Comparison of ENCODE assay signal across 16 cellular contexts in genomic region chr9:129078691-129079503, GRCh38. TPM values are rescaled to one million over a fixed set of nuclear protein-coding genes. Genes with fewer than 3 reads are reported as not detected.
DNase-seq lines count a peak whose midpoint lies in the region; ATAC-seq, FAIRE-seq and TF ChIP-seq lines count a peak whose summit lies in the region.
"Had no signal": no experiment of that assay in that cellular context is flagged by ENCODE, and none has a peak within 500 bp of the region (broad histone marks: within the 10 kb centered on the region; RNA-seq: fewer than 3 reads in every experiment).

No MANE protein-coding gene starts in this region.

- H3K27me3 Mint-ChIP-seq in Calu3 (ENCODE audit: unreplicated experiment) (no peaks in the 10 kb centered on the region), nephron progenitor cell (ENCODE audit: low read depth, poor library complexity) (no peaks in the 10 kb centered on the region)
- H3K27me3 Mint-ChIP-seq in effector memory CD8-positive, alpha-beta T cell: no peaks in the 10 kb centered on the region

- H3K9me3 ChIP-seq in OCI-LY7 (ENCODE audit: low read length): no peaks in the 10 kb centered on the region
- H3K9me3 ChIP-seq: gastrocnemius medialis, neutrophil, tibial nerve had no signal

- H3K36me3 ChIP-seq in OCI-LY7 (ENCODE audit: insufficient read depth, low read length): no peaks in the 10 kb centered on the region
- H3K36me3 ChIP-seq: gastrocnemius medialis, neutrophil had no signal

- no peak for TF ChIP-seq CTCF in Calu3 (IDR thresholded peaks at IDR 0.05; ENCODE audit: unreplicated experiment)
- TF ChIP-seq CTCF in OCI-LY7 (conservative IDR thresholded peaks at IDR 0.05; ENCODE audit: low read length): no peak
- no peak for TF ChIP-seq CTCF in nephron progenitor cell (IDR thresholded peaks at IDR 0.05)

- no peaks in the 10 kb centered on the region for H3K9me3 Mint-ChIP-seq in Calu3 (ENCODE audit: low read depth, unreplicated experiment)
- no peaks in the 10 kb centered on the region for H3K9me3 Mint-ChIP-seq in effector memory CD8-positive, alpha-beta T cell
- no peaks in the 10 kb centered on the region for H3K9me3 Mint-ChIP-seq in nephron progenitor cell

- H3K4me1 ChIP-seq in OCI-LY7 (ENCODE audit: insufficient read depth, low read length, poor library complexity, severe bottlenecking): peaks cover 16% of the 10 kb centered on the region

- peak overlapping the region; percentile 79 for H3K4me3 Mint-ChIP-seq in Calu3 (ENCODE audit: low read depth, unreplicated experiment)
- peak overlapping the region; percentile 89 to 95 for H3K4me3 Mint-ChIP-seq in effector memory CD8-positive, alpha-beta T cell
- H3K4me3 Mint-ChIP-seq in nephron progenitor cell: peak overlapping the region; percentile 92

- H3K9me2 ChIP-seq in OCI-LY7 (ENCODE audit: insufficient read depth, low read length): no peaks in the 10 kb centered on the region

- CTCF ChIA-PET in Calu3 (lab: Charles Lee): interaction anchor here (0.6 kb wide), 1 partner anchor 51 kb away, joined by 7 read pairs; the partner anchor contains the start of gene SH3GLB2
- CTCF ChIA-PET in OCI-LY7 (lab: Charles Lee; ENCODE audit: unreplicated experiment): no interaction called here

- FAIRE-seq in GM19239 (lab: Jason Lieb, UNC): no peak
- FAIRE-seq: kidney had no signal

- POLR2A ChIA-PET in OCI-LY7 (lab: Charles Lee): no interaction called here

- no peak for ATAC-seq in effector memory CD8-positive, alpha-beta T cell (replicated peaks)
- ATAC-seq: gastrocnemius medialis had no signal

- no peak overlapping the region for H3K27ac Mint-ChIP-seq in Calu3 (ENCODE audit: unreplicated experiment)
- no peak overlapping the region for H3K27ac Mint-ChIP-seq in effector memory CD8-positive, alpha-beta T cell
- no peak overlapping the region for H3K27ac Mint-ChIP-seq in nephron progenitor cell

- H3K4me1 Mint-ChIP-seq in Calu3 (ENCODE audit: low read depth, unreplicated experiment) (no peaks in the 10 kb centered on the region), nephron progenitor cell (peaks cover 35% of the 10 kb centered on the region)
- H3K4me1 Mint-ChIP-seq in effector memory CD8-positive, alpha-beta T cell (ENCODE audit: low read depth in 2 of 2): peaks cover 13 to 32% of the 10 kb centered on the region in 2 donors

- H4K20me1 ChIP-seq in OCI-LY7 (ENCODE audit: insufficient read depth, low read length): no peaks in the 10 kb centered on the region

- H3K4me3 ChIP-seq in OCI-LY7 (ENCODE audit: low read depth, low read length, poor library complexity, severe bottlenecking): no peak overlapping the region
- H3K4me3 ChIP-seq: gastrocnemius medialis, tibial nerve had no signal

- no peak overlapping the region for H2AFZ ChIP-seq in OCI-LY7 (ENCODE audit: low read length)

- BruUV-seq in Calu3 (replicated peaks; lab: Mats Ljungman, UMichigan) (no TSS peak), OCI-LY7 (replicated peaks; lab: Mats Ljungman, UMichigan) (no TSS peak)

- H3K36me3 Mint-ChIP-seq in Calu3 (ENCODE audit: insufficient read depth, unreplicated experiment) (peaks cover 31% of the 10 kb centered on the region), nephron progenitor cell (ENCODE audit: low read depth) (no peaks in the 10 kb centered on the region)
- peaks cover 14% of the 10 kb centered on the region for H3K36me3 Mint-ChIP-seq in effector memory CD8-positive, alpha-beta T cell (ENCODE audit: insufficient read depth)

- peak overlapping the region; percentile 12; the same call in 1 of the 2 replicates for H3K4me2 ChIP-seq in OCI-LY7 (ENCODE audit: low read length)

- no peak overlapping the region for H3K27ac ChIP-seq in OCI-LY7 (ENCODE audit: low read depth, low read length, poor library complexity, severe bottlenecking)
- H3K27ac ChIP-seq: gastrocnemius medialis, neutrophil, tibial nerve had no signal

- no peak for DNase-seq in Calu3
- no peak for DNase-seq in OCI-LY7 (ENCODE audit: low spot score)
- no peak for DNase-seq in effector memory CD8-positive, alpha-beta T cell
- no peak for DNase-seq in nephron progenitor cell
- DNase-seq in ureter (ENCODE audit: low spot score): no peak
- no peak for DNase-seq in GM19239 (ENCODE audit: insufficient read length, low spot score)
- no peak for DNase-seq in NCI-H1092 (lab: John Stamatoyannopoulos, UW)
- DNase-seq in NCI-H2107 treated with DMSO at 0.1 percent for 48 hours (lab: John Stamatoyannopoulos, UW; ENCODE audit: unreplicated experiment): no peak
- DNase-seq: activated CD8-positive, alpha-beta memory T cell treated with anti-CD3 and anti-CD28 coated beads for 24 hours; DMS153; gastrocnemius medialis; kidney; MV-4-11; NCI-H226 had no signal

- peaks cover 9% of the 10 kb centered on the region; the same call in 1 of the 2 replicates for H3K79me2 ChIP-seq in OCI-LY7 (ENCODE audit: insufficient read depth, low read depth, low read length)

- intact Hi-C loops in Calu3 (cut with micrococcal nuclease; ENCODE audit: unreplicated experiment) (no loop called here), OCI-LY7 (cut with micrococcal nuclease; ENCODE audit: unreplicated experiment) (no loop called here)

RNA-seq across cellular contexts. Expression of gene DOLPP1, which starts 2.0 kb away (rescaled TPM):
- total RNA-seq in Calu3 (2022): 14.4 and 16.1 TPM in 2 replicates
- 15.1 and 16.9 TPM in 2 replicates for total RNA-seq in OCI-LY7 (2014; rRNA removed; shearing (Covaris generic))
- 13.5 and 16.9 TPM in 2 replicates for total RNA-seq in OCI-LY7 (2022)
- 18.2 TPM for total RNA-seq in ureter

RNA-seq across cellular contexts. Expression of gene CRAT, which starts 31.7 kb away (rescaled TPM):
- total RNA-seq in Calu3 (2022) (7.1 and 9.2 TPM in 2 replicates), OCI-LY7 (2022) (5.3 and 6.5 TPM in 2 replicates), ureter (42.1 TPM)
- total RNA-seq in OCI-LY7 (2014; rRNA removed; shearing (Covaris generic)): 0.26 and 1.8 TPM in 2 replicates

RNA-seq across cellular contexts. Expression of gene PTPA, which starts 32.3 kb away (rescaled TPM):
- total RNA-seq in Calu3 (2022) (76.2 and 83.3 TPM in 2 replicates), OCI-LY7 (2022) (95.8 and 111 TPM in 2 replicates), ureter (143 TPM)
- total RNA-seq in OCI-LY7 (2014; rRNA removed; shearing (Covaris generic)): 106 and 109 TPM in 2 replicates

RNA-seq across cellular contexts. Expression of gene MIGA2, which starts 42.5 kb away (rescaled TPM):
- 17.8 and 21.2 TPM in 2 replicates for total RNA-seq in Calu3 (2022)
- total RNA-seq in OCI-LY7 (2014; rRNA removed; shearing (Covaris generic)): 27.7 and 29.2 TPM in 2 replicates
- total RNA-seq in OCI-LY7 (2022): 36.9 and 37.7 TPM in 2 replicates
- total RNA-seq in ureter: 58.2 TPM

RNA-seq across cellular contexts. Expression of gene SH3GLB2, which starts 50.8 kb away (rescaled TPM):
- total RNA-seq in Calu3 (2022): 66.5 and 83.8 TPM in 2 replicates
- 58.4 and 73.6 TPM in 2 replicates for total RNA-seq in OCI-LY7 (2014; rRNA removed; shearing (Covaris generic))
- 92.6 and 95.8 TPM in 2 replicates for total RNA-seq in OCI-LY7 (2022)
- 317 TPM for total RNA-seq in ureter
